ENCODE assay signal across 9 cellular contexts in genomic region chr9:68377723-68378122, GRCh38. TPM values are rescaled to one million over a fixed set of nuclear protein-coding genes. Genes with fewer than 3 reads are reported as not detected.
DNase-seq lines count a peak whose midpoint lies in the region; ATAC-seq and TF ChIP-seq lines count a peak whose summit lies in the region.
"Not testable (repeated sequence)": the region's sequence is repeated elsewhere in the genome, so short reads cannot be mapped to it uniquely, and the experiment has no call there.
"Had no signal": no experiment of that assay in that cellular context is flagged by ENCODE, and none has a peak within 500 bp of the region (broad histone marks: within the 10 kb centered on the region; RNA-seq: fewer than 3 reads in every experiment).

No MANE protein-coding gene starts in this region.

- ATAC-seq in GM18505 (IDR thresholded peaks at IDR 0.05; ENCODE audit: unreplicated experiment) (peak; percentile 86), GM19023 (IDR thresholded peaks at IDR 0.05; ENCODE audit: unreplicated experiment) (peak; percentile 82), GM21381 (IDR thresholded peaks at IDR 0.05; ENCODE audit: unreplicated experiment) (peak; percentile 94), HG02642 (IDR thresholded peaks at IDR 0.05; ENCODE audit: poor library complexity, unreplicated experiment) (peak; percentile 93), HG03066 (IDR thresholded peaks at IDR 0.05; ENCODE audit: low read depth, unreplicated experiment) (peak; percentile 92), HG03460 (IDR thresholded peaks at IDR 0.05; ENCODE audit: unreplicated experiment) (peak; percentile 84)

- not testable (repeated sequence) for TF ChIP-seq CTCF in epithelial cell of proximal tubule (conservative IDR thresholded peaks at IDR 0.05; ENCODE audit: low read depth, low read length)

- TF ChIP-seq POLR2A in GM18505 (IDR thresholded peaks at IDR 0.05; ENCODE audit: borderline replicate concordance, extremely low read depth, insufficient read depth, insufficient read length), result not testable (repeated sequence)

- peak; percentile 43 for DNase-seq in epithelial cell of proximal tubule (ENCODE audit: low read depth)

- H3K4me3 ChIP-seq in epithelial cell of proximal tubule (ENCODE audit: low read depth, low read length), result not testable (repeated sequence)

RNA-seq across cellular contexts. Expression of gene PGM5, which starts 21.3 kb away (rescaled TPM):
- total RNA-seq in epithelial cell of proximal tubule, result 1.2 TPM in 1 of 2 replicates, not detected in the other
- total RNA-seq: activated CD8-positive, alpha-beta T cell treated with anti-CD3 and anti-CD28 coated beads for 36 hours; activated T-helper 17 cell treated with anti-CD3 and anti-CD28 coated beads, Interleukin-2, amount 50 U/mL, for 72 hours had no signal
